8 cellular contexts compared by ENCODE assay signal in the genomic region with DNA sequence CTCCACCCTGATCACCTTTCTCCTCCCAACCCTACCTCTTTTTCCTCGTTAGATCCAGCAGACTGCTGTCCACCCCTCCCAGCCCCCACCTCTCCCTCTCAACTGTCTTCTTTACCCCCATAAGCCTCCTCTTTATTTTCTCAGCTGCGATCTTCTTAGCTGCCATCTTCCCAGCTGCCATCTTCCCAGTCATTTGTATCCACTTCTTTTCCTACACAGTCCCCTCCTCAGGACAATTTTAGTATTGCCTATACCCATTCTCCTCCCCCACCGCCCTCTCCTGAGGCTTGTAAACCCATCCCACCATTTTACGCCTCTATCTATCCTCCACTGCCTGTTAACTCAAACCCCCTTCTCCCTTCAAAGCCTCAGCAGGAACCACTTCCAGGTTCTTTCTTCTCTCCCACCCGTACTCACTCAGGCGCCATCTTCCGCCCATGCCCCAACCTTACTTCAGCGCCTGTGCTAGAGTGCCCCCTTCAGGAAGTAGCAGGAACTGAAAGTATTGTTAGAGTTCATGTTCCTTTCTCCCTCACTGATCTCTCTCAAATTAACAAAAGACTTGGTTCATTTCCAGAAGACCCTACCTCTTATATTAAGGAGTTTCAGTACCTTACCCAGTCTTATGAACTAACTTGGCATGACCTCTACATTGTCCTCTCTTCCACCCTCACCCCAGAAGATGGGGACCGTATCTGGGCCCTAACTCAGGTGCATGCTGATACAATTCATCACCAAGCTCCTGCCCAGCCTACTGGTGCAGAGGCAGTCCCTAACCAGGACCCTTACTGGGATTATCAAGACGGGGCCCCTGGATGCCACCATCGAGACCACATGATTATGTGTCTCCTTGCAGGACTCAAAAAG.
DNase-seq lines count a peak whose midpoint lies in the region; ATAC-seq and TF ChIP-seq lines count a peak whose summit lies in the region.

No MANE protein-coding gene starts in this region.

- no peak overlapping the region for H3K27ac ChIP-seq in OCI-LY7 (ENCODE audit: low read depth, low read length, poor library complexity, severe bottlenecking)
- H3K27ac ChIP-seq in foreskin keratinocyte: no peak overlapping the region

- H2AFZ ChIP-seq in OCI-LY7 (ENCODE audit: low read length): peak overlapping the region; percentile 27; the same call in 1 of the 2 replicates

- DNase-seq in AG09309 (ENCODE audit: low read depth) (no peak), GM06990 (ENCODE audit: extremely low read depth, insufficient read length) (no peak), OCI-LY7 (ENCODE audit: low spot score) (peak; percentile 29), foreskin keratinocyte (peak in 1 of 2 donors; percentile 30), GM20000 (ENCODE audit: low spot score) (no peak)
- DNase-seq in natural killer cell treated with Interleukin-12 subunit alpha and Interleukin-12 subunit beta and Interleukin-15 and Interleukin-18, amount 100 ng/mL, for 72 hours (ENCODE audit: low spot score): no peak
- no peak for DNase-seq in activated effector memory CD4-positive, alpha-beta T cell treated with anti-CD3 and anti-CD28 coated beads, Interleukin-2, amount 50 U/mL, for 16 hours

- no peak overlapping the region for H3K4me3 ChIP-seq in AG09309 (ENCODE audit: control insufficient read depth, low read depth, low read length)
- H3K4me3 ChIP-seq in GM06990 (replicated peaks; ENCODE audit: low read depth, low read length): no peak overlapping the region
- H3K4me3 ChIP-seq in OCI-LY7 (ENCODE audit: low read depth, low read length, poor library complexity, severe bottlenecking): no peak overlapping the region

- H3K36me3 ChIP-seq in GM06990 (ENCODE audit: control insufficient read depth, insufficient read depth, low read length): no peaks in the 10 kb centered on the region
- no peaks in the 10 kb centered on the region for H3K36me3 ChIP-seq in OCI-LY7 (ENCODE audit: insufficient read depth, low read length)

- H3K79me2 ChIP-seq in OCI-LY7 (ENCODE audit: insufficient read depth, low read depth, low read length): no peaks in the 10 kb centered on the region

- H3K9me2 ChIP-seq in OCI-LY7 (ENCODE audit: insufficient read depth, low read length): no peaks in the 10 kb centered on the region

- no peaks in the 10 kb centered on the region for H3K4me1 Mint-ChIP-seq in natural killer cell treated with Interleukin-12 subunit alpha and Interleukin-12 subunit beta and Interleukin-15 and Interleukin-18, amount 100 ng/mL, for 72 hours (ENCODE audit: low read depth in 2 of 2)

- no peaks in the 10 kb centered on the region for H3K9me3 ChIP-seq in OCI-LY7 (ENCODE audit: low read length)

- H3K4me2 ChIP-seq in OCI-LY7 (ENCODE audit: low read length): no peak overlapping the region

- ATAC-seq in foreskin keratinocyte: no peak
- no peak for ATAC-seq in natural killer cell treated with Interleukin-12 subunit alpha and Interleukin-12 subunit beta and Interleukin-15 and Interleukin-18, amount 100 ng/mL, for 72 hours
- no peak for ATAC-seq in HG03342 (IDR thresholded peaks at IDR 0.05; ENCODE audit: unreplicated experiment)

- no peak overlapping the region for H3K4me3 Mint-ChIP-seq in natural killer cell treated with Interleukin-12 subunit alpha and Interleukin-12 subunit beta and Interleukin-15 and Interleukin-18, amount 100 ng/mL, for 72 hours

- H4K20me1 ChIP-seq in OCI-LY7 (ENCODE audit: insufficient read depth, low read length): no peaks in the 10 kb centered on the region

- H3K9me3 Mint-ChIP-seq in natural killer cell treated with Interleukin-12 subunit alpha and Interleukin-12 subunit beta and Interleukin-15 and Interleukin-18, amount 100 ng/mL, for 72 hours: peaks cover 2% of the 10 kb centered on the region

- no peaks in the 10 kb centered on the region for H3K4me1 ChIP-seq in OCI-LY7 (ENCODE audit: insufficient read depth, low read length, poor library complexity, severe bottlenecking)
- no peaks in the 10 kb centered on the region for H3K4me1 ChIP-seq in foreskin keratinocyte

- TF ChIP-seq CTCF in AG09309 (IDR thresholded peaks at IDR 0.05; ENCODE audit: control insufficient read depth, insufficient read depth, low read depth, low read length, missing control alignments): peak; percentile 63
- TF ChIP-seq CTCF in GM06990 (IDR thresholded peaks at IDR 0.05; ENCODE audit: insufficient read depth, low read length, poor library complexity, severe bottlenecking): peak; percentile 51
- peak; percentile 80 for TF ChIP-seq CTCF in OCI-LY7 (conservative IDR thresholded peaks at IDR 0.05; ENCODE audit: low read length)
- TF ChIP-seq CTCF in foreskin keratinocyte (conservative IDR thresholded peaks at IDR 0.05): peak; percentile 75
- no peak for TF ChIP-seq CTCF in GM20000 (IDR thresholded peaks at IDR 0.05; ENCODE audit: extremely low read depth, missing control alignments)

- POLR2A ChIA-PET in OCI-LY7 (lab: Charles Lee): no interaction called here

- H3K27me3 Mint-ChIP-seq in natural killer cell treated with Interleukin-12 subunit alpha and Interleukin-12 subunit beta and Interleukin-15 and Interleukin-18, amount 100 ng/mL, for 72 hours: peaks cover 0 to 7% of the 10 kb centered on the region in 2 donors

- no peak overlapping the region for H3K27ac Mint-ChIP-seq in natural killer cell treated with Interleukin-12 subunit alpha and Interleukin-12 subunit beta and Interleukin-15 and Interleukin-18, amount 100 ng/mL, for 72 hours

- intact Hi-C loops in OCI-LY7 (cut with micrococcal nuclease; ENCODE audit: unreplicated experiment): no loop called here

- BruUV-seq in OCI-LY7 (replicated peaks; lab: Mats Ljungman, UMichigan): no TSS peak

- CTCF ChIA-PET in OCI-LY7 (lab: Charles Lee; ENCODE audit: unreplicated experiment): no interaction called here

- H3K27me3 ChIP-seq in GM06990 (replicated peaks; ENCODE audit: control insufficient read depth, insufficient read depth, low read length) (peaks cover 2% of the 10 kb centered on the region; the same call in 1 of the 2 replicates), foreskin keratinocyte (no peaks in the 10 kb centered on the region)

- no peaks in the 10 kb centered on the region for H3K36me3 Mint-ChIP-seq in natural killer cell treated with Interleukin-12 subunit alpha and Interleukin-12 subunit beta and Interleukin-15 and Interleukin-18, amount 100 ng/mL, for 72 hours
